13 cellular contexts compared by ENCODE assay signal in the genomic region with DNA sequence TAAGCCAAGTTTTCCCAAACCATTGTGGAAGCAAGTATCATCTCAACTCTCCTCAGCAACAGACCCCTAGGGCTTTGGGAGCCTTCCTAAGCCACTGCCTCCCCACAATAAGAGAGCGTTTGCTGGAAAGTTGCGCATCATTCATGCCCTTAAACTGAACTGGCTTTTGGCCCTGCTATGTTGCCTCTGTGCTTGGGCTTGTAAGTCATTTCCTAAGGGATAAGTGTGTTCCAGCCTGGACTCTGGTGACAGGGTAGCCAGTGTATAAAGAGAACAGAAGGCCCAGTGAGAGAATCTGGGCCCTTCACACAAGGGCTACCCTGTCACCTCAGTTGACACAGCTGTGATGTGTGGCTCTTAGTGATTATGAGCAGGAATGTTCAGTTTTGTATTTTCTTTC.
"Had no signal": no experiment of that assay in that cellular context is flagged by ENCODE, and none has a peak within 500 bp of the region (broad histone marks: within the 10 kb centered on the region; RNA-seq: fewer than 3 reads in every experiment).

No MANE protein-coding gene starts in this region.

- DNase-seq: activated naive CD4-positive, alpha-beta T cell treated with anti-CD3 and anti-CD28 coated beads, Interleukin-2, amount 50 U/mL, for 16 hours; adrenal gland; effector memory CD4-positive, alpha-beta T cell; mucosa of descending colon; naive thymus-derived CD8-positive, alpha-beta T cell; occipital lobe; stimulated activated CD4-positive, alpha-beta T cell treated with anti-CD3 and anti-CD28 coated beads, Interleukin-4, amount 100 ng/mL, for 1 hour; stimulated activated CD8-positive, alpha-beta memory T cell treated with anti-CD3 and anti-CD28 coated beads, Interleukin-4, amount 100 ng/mL, for 48 hours; stimulated activated naive CD8-positive, alpha-beta T cell treated with anti-CD3 and anti-CD28 coated beads, Interleukin-15, Interleukin-2, amounts not matched to agents 100 U/mL and 50 U/mL, for 24 hours; testis; upper lobe of right lung had no signal

- H3K36me3 Mint-ChIP-seq: naive thymus-derived CD8-positive, alpha-beta T cell had no signal

- H3K27ac Mint-ChIP-seq: activated T-helper 2 cell treated with anti-CD3 and anti-CD28 coated beads, Interferon-gamma antibody, Interleukin-2, Interleukin-4, amounts not matched to agents 10 μg/mL and 5 μg/mL and 100 μg/mL, durations not matched to agents 14 hours and 24 hours and 36 hours; naive thymus-derived CD8-positive, alpha-beta T cell had no signal

- H3K4me3 Mint-ChIP-seq: central memory CD8-positive, alpha-beta T cell; naive thymus-derived CD8-positive, alpha-beta T cell had no signal

- H3K9me3 Mint-ChIP-seq: activated T-helper 2 cell treated with anti-CD3 and anti-CD28 coated beads, Interferon-gamma antibody, Interleukin-2, Interleukin-4, amounts not matched to agents 10 μg/mL and 5 μg/mL and 100 μg/mL, durations not matched to agents 14 hours and 24 hours and 36 hours; central memory CD8-positive, alpha-beta T cell; naive thymus-derived CD8-positive, alpha-beta T cell had no signal

- H3K4me1 Mint-ChIP-seq: central memory CD8-positive, alpha-beta T cell; naive thymus-derived CD8-positive, alpha-beta T cell had no signal
